Comparison of ENCODE assay signal across 30 cellular contexts in genomic region chr1:180536796-180537372, GRCh38. TPM values are rescaled to one million over a fixed set of nuclear protein-coding genes. Genes with fewer than 3 reads are reported as not detected.
"Had no signal": no experiment of that assay in that cellular context is flagged by ENCODE, and none has a peak within 500 bp of the region (broad histone marks: within the 10 kb centered on the region; RNA-seq: fewer than 3 reads in every experiment).

No MANE protein-coding gene starts in this region.

- H3K27ac ChIP-seq: heart right ventricle, lower lobe of right lung, psoas muscle, tibial artery had no signal

- H3K4me1 Mint-ChIP-seq: activated CD4-positive, alpha-beta T cell treated with anti-CD3 and anti-CD28 coated beads for 36 hours; activated T-helper 17 cell treated with anti-CD3 and anti-CD28 coated beads, Interleukin-2, amount 50 U/mL, for 72 hours; naive B cell had no signal

- H3K9me3 ChIP-seq: heart right ventricle, lower lobe of right lung, psoas muscle, tibial artery had no signal

- ATAC-seq: activated CD4-positive, alpha-beta T cell treated with anti-CD3 and anti-CD28 coated beads for 36 hours; activated naive CD4-positive, alpha-beta T cell treated with anti-CD3 and anti-CD28 coated beads, Interleukin-2, amount 50 U/mL, for 72 hours; activated T-helper 17 cell treated with anti-CD3 and anti-CD28 coated beads, Interleukin-2, amount 50 U/mL, for 72 hours; heart right ventricle; left colon; lower lobe of right lung; psoas muscle; right cardiac atrium had no signal

- H3K4me3 Mint-ChIP-seq: activated B cell treated with CpG ODN at 0.5 μM for 24 hours; activated CD4-positive, alpha-beta T cell treated with anti-CD3 and anti-CD28 coated beads for 36 hours; activated T-cell treated with anti-CD3 and anti-CD28 coated beads, Interleukin-2, amount 50 U/mL, for 24 hours; activated T-helper 17 cell treated with anti-CD3 and anti-CD28 coated beads, Interleukin-2, amount 50 U/mL, for 72 hours; brain; stimulated activated naive CD8-positive, alpha-beta T cell treated with anti-CD3 and anti-CD28 coated beads, Interleukin-15, Interleukin-2, amounts not matched to agents 100 ng/mL and 50 ng/mL, for 24 hours had no signal

- H3K36me3 ChIP-seq: heart right ventricle, lower lobe of right lung, tibial artery had no signal

- H3K9me3 Mint-ChIP-seq: activated B cell treated with CpG ODN at 0.5 μM for 24 hours; activated naive CD4-positive, alpha-beta T cell treated with anti-CD3 and anti-CD28 coated beads, Interleukin-2, amount 50 U/mL, for 72 hours; activated T-cell treated with anti-CD3 and anti-CD28 coated beads, Interleukin-2, amount 50 U/mL, for 24 hours; activated T-helper 17 cell treated with anti-CD3 and anti-CD28 coated beads, Interleukin-2, amount 50 U/mL, for 72 hours; brain; naive B cell; stimulated activated naive CD8-positive, alpha-beta T cell treated with anti-CD3 and anti-CD28 coated beads, Interleukin-15, Interleukin-2, amounts not matched to agents 100 ng/mL and 50 ng/mL, for 24 hours had no signal

- H3K27me3 Mint-ChIP-seq: brain had no signal

- H3K36me3 Mint-ChIP-seq: activated naive CD4-positive, alpha-beta T cell treated with anti-CD3 and anti-CD28 coated beads, Interleukin-2, amount 50 U/mL, for 72 hours; brain; naive B cell had no signal

- H3K27ac Mint-ChIP-seq: activated B cell treated with CpG ODN at 0.5 μM for 24 hours; activated CD4-positive, alpha-beta T cell treated with anti-CD3 and anti-CD28 coated beads for 36 hours; activated naive CD4-positive, alpha-beta T cell treated with anti-CD3 and anti-CD28 coated beads, Interleukin-2, amount 50 U/mL, for 72 hours; activated T-cell treated with anti-CD3 and anti-CD28 coated beads, Interleukin-2, amount 50 U/mL, for 24 hours; activated T-helper 17 cell treated with anti-CD3 and anti-CD28 coated beads, Interleukin-2, amount 50 U/mL, for 72 hours; naive B cell; stimulated activated naive CD8-positive, alpha-beta T cell treated with anti-CD3 and anti-CD28 coated beads, Interleukin-15, Interleukin-2, amounts not matched to agents 100 ng/mL and 50 ng/mL, for 24 hours had no signal

- H3K4me1 ChIP-seq: psoas muscle had no signal

- H3K27me3 ChIP-seq: heart right ventricle, tibial artery had no signal

- DNase-seq: activated B cell treated with CpG ODN at 0.5 μM for 24 hours; activated CD4-positive, alpha-beta T cell treated with anti-CD3 and anti-CD28 coated beads for 36 hours; activated CD4-positive, alpha-beta T cell treated with anti-CD3 and anti-CD28 coated beads, Interleukin-2, amount 50 U/mL, for 4 hours; activated CD8-positive, alpha-beta memory T cell treated with anti-CD3 and anti-CD28 coated beads for 24 hours; activated CD8-positive, alpha-beta memory T cell treated with anti-CD3 and anti-CD28 coated beads, Interleukin-2, amount 50 U/mL, for 4 hours; activated T-cell treated with anti-CD3 and anti-CD28 coated beads, Interleukin-2, amount 50 U/mL, for 24 hours; aorta; dermis blood vessel endothelial cell; effector CD8-positive, alpha-beta T cell; erythroblast; foreskin fibroblast; heart right ventricle; left colon; lower lobe of right lung; naive B cell; psoas muscle; right cardiac atrium; stimulated activated CD4-positive, alpha-beta T cell treated with anti-CD3 and anti-CD28 coated beads, Interleukin-4, amount 100 ng/mL, for 4 hours; substantia nigra; T1000; tibial artery had no signal

- H3K4me3 ChIP-seq: heart right ventricle, lower lobe of right lung, psoas muscle, tibial artery had no signal

RNA-seq across cellular contexts. Expression of gene OVAAL, which starts 21.9 kb away (rescaled TPM):
- total RNA-seq: activated B cell treated with CpG ODN at 0.5 μM for 24 hours; activated CD4-positive, alpha-beta T cell treated with anti-CD3 and anti-CD28 coated beads for 36 hours; activated naive CD4-positive, alpha-beta T cell treated with anti-CD3 and anti-CD28 coated beads, Interleukin-2, amount 50 U/mL, for 72 hours; activated T-helper 17 cell treated with anti-CD3 and anti-CD28 coated beads, Interleukin-2, amount 50 U/mL, for 72 hours; aorta; dermis blood vessel endothelial cell; fibroblast of lung; left colon; lower lobe of right lung; mesenteric fat pad; mucosa of gallbladder; osteoblast; psoas muscle; ureter had no signal
